21 cellular contexts compared by ENCODE assay signal in the genomic region with DNA sequence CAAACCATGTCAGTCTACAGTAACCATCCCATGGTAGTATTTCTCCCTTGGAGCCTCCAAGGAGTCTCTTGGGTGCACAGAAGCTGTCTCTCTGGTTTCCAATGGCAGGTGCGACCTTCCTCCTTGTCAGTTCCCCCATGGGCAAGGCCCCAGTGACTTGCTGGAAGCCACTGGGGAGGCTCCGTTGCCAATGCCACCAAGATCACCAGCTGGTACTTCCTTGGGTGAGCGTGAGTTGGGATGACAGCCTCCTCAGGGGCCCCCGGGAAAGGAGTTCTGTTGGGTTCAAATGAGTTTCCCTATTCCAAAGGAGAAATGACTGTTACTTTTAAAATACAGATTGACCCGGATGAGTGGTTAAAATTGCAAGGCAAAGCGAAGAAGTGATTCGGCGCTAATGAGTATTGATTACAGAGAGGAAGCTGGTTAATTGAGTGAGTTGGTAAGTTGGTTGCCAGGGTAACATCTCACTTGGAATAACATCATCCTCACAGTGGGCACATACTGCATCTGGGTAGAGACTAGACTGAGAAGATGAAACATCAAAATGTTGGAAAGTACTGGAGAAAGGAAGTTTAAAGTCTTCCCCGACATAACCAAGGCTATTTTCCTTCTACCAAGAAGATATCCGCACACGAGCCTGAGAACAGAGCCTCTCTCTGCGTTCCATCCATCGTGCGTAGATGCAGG. TPM values are rescaled to one million over a fixed set of nuclear protein-coding genes. Genes with fewer than 3 reads are reported as not detected.
A peak's percentile ranks its signal among the peaks of the same experiment; 100 is the strongest.
DNase-seq lines count a peak whose midpoint lies in the region; ATAC-seq, FAIRE-seq and TF ChIP-seq lines count a peak whose summit lies in the region.
"Had no signal": no experiment of that assay in that cellular context is flagged by ENCODE, and none has a peak within 500 bp of the region (broad histone marks: within the 10 kb centered on the region; RNA-seq: fewer than 3 reads in every experiment).

No MANE protein-coding gene starts in this region.

- H3K79me1 ChIP-seq in neuronal stem cell (ENCODE audit: low read depth, low read length): no peaks in the 10 kb centered on the region

- no peak overlapping the region for H3K18ac ChIP-seq in neuronal stem cell (ENCODE audit: low read length)

- H2BK12ac ChIP-seq in neuronal stem cell (ENCODE audit: low read length): peak overlapping the region; percentile 41

- H3K27ac ChIP-seq in RWPE2 (ENCODE audit: poor library complexity, severe bottlenecking) (peak overlapping the region; percentile 32), esophagus muscularis mucosa (replicated peaks in 1 of 4) (peak overlapping the region; percentile 49 to 79 (median 74)), neuronal stem cell (replicated peaks; ENCODE audit: low read length) (no peak overlapping the region)

- peak; percentile 59 for FAIRE-seq in urothelium cell line (lab: Jason Lieb, UNC)
- FAIRE-seq: kidney had no signal

- TF ChIP-seq EP300 in esophagus muscularis mucosa (IDR thresholded peaks at IDR 0.05): no peak

- H3K27me3 ChIP-seq in RWPE2 (ENCODE audit: insufficient read depth, poor library complexity, severe bottlenecking) (no peaks in the 10 kb centered on the region), esophagus muscularis mucosa (no peaks in the 10 kb centered on the region), neuronal stem cell (ENCODE audit: control insufficient read depth in 3 of 3, insufficient read depth in 3 of 3, low read depth in 1 of 3, low read length in 3 of 3) (no peaks in the 10 kb centered on the region)

- H3K9ac ChIP-seq in neuronal stem cell (ENCODE audit: low read depth, low read length, poor library complexity): no peak overlapping the region

- no peak overlapping the region for H2BK15ac ChIP-seq in neuronal stem cell (ENCODE audit: low read length)

- H3K4ac ChIP-seq in neuronal stem cell (ENCODE audit: low read length): no peak overlapping the region

- H2AFZ ChIP-seq in neuronal stem cell (ENCODE audit: low read length): no peak overlapping the region

- no peak overlapping the region for H4K91ac ChIP-seq in neuronal stem cell (ENCODE audit: low read depth, low read length, poor library complexity)

- 86% methylated on average over 14 of the region's 14 CpGs for whole genome bisulfite sequencing in esophagus muscularis mucosa
- WGBS in neuronal stem cell (ENCODE audit: extremely low coverage in 2 of 2, insufficient read length in 2 of 2, insufficient replicate concordance in 1 of 2), 2 donors: no CpG with 5 or more reads among the region's 14 CpGs

- no peak overlapping the region for H3K4me2 ChIP-seq in neuronal stem cell (ENCODE audit: insufficient read depth, low read length, poor library complexity, severe bottlenecking)

- DNase-seq in RWPE2 (ENCODE audit: low spot score) (no peak), esophagus muscularis mucosa (ENCODE audit: extremely low spot score) (no peak), neuronal stem cell (ENCODE audit: low spot score) (no peak), urothelium cell line (ENCODE audit: low spot score) (no peak), CD1c-positive myeloid dendritic cell (ENCODE audit: extremely low spot score) (no peak)
- no peak for DNase-seq in stimulated activated CD4-positive, alpha-beta T cell treated with anti-CD3 and anti-CD28 coated beads, Interleukin-4, amount 100 ng/mL, for 24 hours
- DNase-seq: activated CD4-positive, alpha-beta memory T cell treated with anti-CD3 and anti-CD28 coated beads, Interleukin-2, amount 10 ng/mL, durations not matched to agents 7 days and 5 days; activated CD4-positive, CD25-positive, alpha-beta regulatory T cell; activated gamma-delta T cell treated with Interleukin-2 at 50 U/mL for 16 hours; activated T-cell treated with anti-CD3 and anti-CD28 coated beads for 4 hours; Caco-2; foreskin fibroblast; HCEC 1CT; kidney; NCI-H1105 treated with DMSO at 0.1 percent for 48 hours; NCI-H2081 treated with DMSO at 0.1 percent for 48 hours; stimulated activated CD4-positive, alpha-beta T cell treated with anti-CD3 and anti-CD28 coated beads, Interleukin-15, amount 100 ng/mL, for 24 hours; T1000 had no signal

- no peak overlapping the region for H3K4me3 ChIP-seq in RWPE2 (ENCODE audit: severe bottlenecking)
- no peak overlapping the region for H3K4me3 ChIP-seq in esophagus muscularis mucosa
- H3K4me3 ChIP-seq in neuronal stem cell (ENCODE audit: low read length in 2 of 2): no peak overlapping the region
- H3K4me3 ChIP-seq: cardiac muscle cell had no signal

- H3K23ac ChIP-seq in neuronal stem cell (ENCODE audit: low read depth, low read length, poor library complexity): no peak overlapping the region

- ATAC-seq in RWPE2 (ENCODE audit: low read depth) (no peak), HG03457 (IDR thresholded peaks at IDR 0.05; ENCODE audit: unreplicated experiment) (no peak)

- H3K4me1 ChIP-seq in RWPE2 (ENCODE audit: insufficient read depth, poor library complexity, severe bottlenecking) (peaks cover 15% of the 10 kb centered on the region), esophagus muscularis mucosa (peaks cover 28 to 37% (median 36%) of the 10 kb centered on the region in 4 donors), neuronal stem cell (ENCODE audit: control insufficient read depth in 2 of 2, insufficient read depth in 1 of 2, low read depth in 1 of 2, low read length in 2 of 2) (peaks cover 7 to 55% of the 10 kb centered on the region in 2 donors)
- H3K4me1 ChIP-seq: Caco-2 had no signal

- H3K36me3 ChIP-seq in RWPE2 (ENCODE audit: low read depth) (no peaks in the 10 kb centered on the region), esophagus muscularis mucosa (no peaks in the 10 kb centered on the region), neuronal stem cell (replicated peaks in 1 of 2; ENCODE audit: control insufficient read depth in 2 of 2, insufficient read depth in 2 of 2, low read length in 2 of 2) (no peaks in the 10 kb centered on the region)
- H3K36me3 ChIP-seq: cardiac muscle cell had no signal

- H2BK120ac ChIP-seq in neuronal stem cell (ENCODE audit: low read depth, low read length): no peak overlapping the region

- H4K8ac ChIP-seq in neuronal stem cell (ENCODE audit: low read depth, low read length): no peak overlapping the region

- TF ChIP-seq CTCF in RWPE2 (IDR thresholded peaks at IDR 0.05; ENCODE audit: poor library complexity, severe bottlenecking) (no peak), esophagus muscularis mucosa (IDR thresholded peaks at IDR 0.05) (no peak)

- no peak overlapping the region for H2BK5ac ChIP-seq in neuronal stem cell (ENCODE audit: low read length)

- no peak overlapping the region for H3K14ac ChIP-seq in neuronal stem cell (ENCODE audit: low read length)

- intact Hi-C loops in esophagus muscularis mucosa (cut with DNase I): no loop called here

- no peak for TF ChIP-seq POLR2A in esophagus muscularis mucosa (IDR thresholded peaks at IDR 0.05; ENCODE audit: low read depth)

- H3K9me3 ChIP-seq in RWPE2 (ENCODE audit: severe bottlenecking): no peaks in the 10 kb centered on the region
- H3K9me3 ChIP-seq in esophagus muscularis mucosa: no peaks in the 10 kb centered on the region
- H3K9me3 ChIP-seq in neuronal stem cell (replicated peaks in 1 of 2; ENCODE audit: control insufficient read depth in 2 of 2, insufficient read depth in 1 of 2, low read depth in 1 of 2, low read length in 2 of 2): no peaks in the 10 kb centered on the region
- H3K9me3 ChIP-seq: Caco-2 had no signal

- no peak overlapping the region for H2AK5ac ChIP-seq in neuronal stem cell (ENCODE audit: low read depth, low read length)

RNA-seq across cellular contexts. Expression of gene LAPTM5, which starts 53.0 kb away (rescaled TPM):
- total RNA-seq in esophagus muscularis mucosa: 10 to 100 TPM; 32.4 to 83.7 (median 36.3) TPM
- polyA plus RNA-seq in neuronal stem cell (2013, experiment 1 of 2): 0.15 TPM
- polyA plus RNA-seq in neuronal stem cell (2013, experiment 2 of 2): 0.10 TPM
- total RNA-seq: Caco-2, NCI-H460 had no signal
